ENCODE assay signal across 13 cellular contexts in the genomic region with DNA sequence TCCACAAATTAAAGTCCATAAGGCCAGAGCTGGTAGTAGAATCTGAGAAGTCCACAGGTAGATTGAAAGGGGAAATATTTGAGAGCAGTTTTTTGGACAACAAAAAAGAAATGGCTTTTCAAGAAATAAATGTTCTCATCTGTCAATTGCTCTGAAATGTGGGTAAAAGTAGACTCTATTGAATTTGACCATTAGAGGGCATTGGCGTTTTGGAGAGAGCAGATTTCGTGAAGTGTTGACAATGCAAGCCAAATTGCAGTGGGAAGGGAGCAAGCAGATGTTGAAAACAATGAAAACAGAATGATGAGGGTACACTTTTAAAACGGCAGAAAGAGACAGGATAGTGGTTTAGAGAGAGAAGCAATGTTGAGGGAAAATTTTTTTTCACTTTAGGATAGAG.
DNase-seq lines count a peak whose midpoint lies in the region; TF ChIP-seq lines count a peak whose summit lies in the region.
"Had no signal": no experiment of that assay in that cellular context is flagged by ENCODE, and none has a peak within 500 bp of the region (broad histone marks: within the 10 kb centered on the region; RNA-seq: fewer than 3 reads in every experiment).

No MANE protein-coding gene starts in this region.

- no peaks in the 10 kb centered on the region for H3K36me3 ChIP-seq in A673 (ENCODE audit: insufficient read depth, low read length, poor library complexity, severe bottlenecking)
- no peaks in the 10 kb centered on the region for H3K36me3 ChIP-seq in HEK293 (ENCODE audit: control insufficient read depth in 2 of 2, insufficient read depth in 1 of 2, low read length in 2 of 2)
- no peaks in the 10 kb centered on the region for H3K36me3 ChIP-seq in SK-N-SH (replicated peaks in 1 of 2; ENCODE audit: control insufficient read depth in 1 of 2, insufficient read depth in 2 of 2, low read length in 1 of 2)
- no peaks in the 10 kb centered on the region for H3K36me3 ChIP-seq in hepatocyte (replicated peaks; ENCODE audit: insufficient read depth, low read depth)
- H3K36me3 ChIP-seq in sigmoid colon: no peaks in the 10 kb centered on the region
- H3K36me3 ChIP-seq: SJSA1 had no signal

- H3K9me2 ChIP-seq in SK-N-SH (no peaks in the 10 kb centered on the region), hepatocyte (replicated peaks; ENCODE audit: insufficient read depth) (no peaks in the 10 kb centered on the region)

- POLR2A ChIA-PET in A673 (lab: Charles Lee; ENCODE audit: low non-redundant PET): no interaction called here
- POLR2A ChIA-PET in HEK293 (lab: Yijun Ruan, JAX): no interaction called here
- POLR2A ChIA-PET in SK-N-SH (lab: Yijun Ruan, JAX): no interaction called here

- no peak overlapping the region for H3K9ac ChIP-seq in SK-N-SH

- H3F3A ChIP-seq in SK-N-SH (replicated peaks; ENCODE audit: insufficient read depth): no peaks in the 10 kb centered on the region

- BruUV-seq in A673 (replicated peaks; lab: Mats Ljungman, UMichigan): no TSS peak

- no peak overlapping the region for H2AFZ ChIP-seq in SK-N-SH (ENCODE audit: low read depth)
- H2AFZ ChIP-seq in hepatocyte: no peak overlapping the region

- CTCF ChIA-PET in A673 (lab: Charles Lee): no interaction called here
- CTCF ChIA-PET in HEK293 (lab: Yijun Ruan, JAX): interaction anchor here (0.6 to 2.1 kb wide), 18 partner anchors 10 to 712 kb away, joined by 3 to 9 read pairs (median 3); no protein-coding TSS in a partner anchor
- CTCF ChIA-PET in SK-N-SH (lab: Yijun Ruan, JAX): interaction anchor here (0.7 kb wide), 1 partner anchor 372 kb away, joined by 3 read pairs; no protein-coding TSS in a partner anchor

- H3K27me3 ChIP-seq in A673 (replicated peaks; ENCODE audit: insufficient read depth, low read depth, low read length, poor library complexity) (no peaks in the 10 kb centered on the region), SK-N-SH (ENCODE audit: insufficient read depth) (peaks cover 6% of the 10 kb centered on the region), hepatocyte (no peaks in the 10 kb centered on the region), sigmoid colon (no peaks in the 10 kb centered on the region)
- H3K27me3 ChIP-seq: SJSA1 had no signal

- H3K27ac ChIP-seq in A673 (ENCODE audit: low read depth, low read length, poor library complexity, severe bottlenecking): no peak overlapping the region
- H3K27ac ChIP-seq in HEK293 (ENCODE audit: extremely low read depth, low read depth, low read length): no peak overlapping the region
- no peak overlapping the region for H3K27ac ChIP-seq in SK-N-SH (ENCODE audit: low read depth in 2 of 2, low read length in 1 of 2)
- H3K27ac ChIP-seq in hepatocyte: no peak overlapping the region
- no peak overlapping the region for H3K27ac ChIP-seq in sigmoid colon
- H3K27ac ChIP-seq: SJSA1 had no signal

- TF ChIP-seq POLR2A in sigmoid colon (IDR thresholded peaks at IDR 0.05): no peak

- H3K4me2 ChIP-seq in SK-N-SH (no peak overlapping the region), hepatocyte (no peak overlapping the region)

- TF ChIP-seq EP300 in SK-N-SH (IDR thresholded peaks at IDR 0.05; ENCODE audit: borderline replicate concordance in 1 of 2, low read depth in 1 of 2, low read length in 1 of 2) (no peak), sigmoid colon (IDR thresholded peaks at IDR 0.05) (no peak)

- no peak overlapping the region for H3K4me3 ChIP-seq in A673 (ENCODE audit: low read depth, low read length, poor library complexity, severe bottlenecking)
- no peak overlapping the region for H3K4me3 ChIP-seq in HEK293 (ENCODE audit: low read depth, low read length)
- H3K4me3 ChIP-seq in SK-N-SH (ENCODE audit: low read depth in 2 of 2, low read length in 1 of 2): no peak overlapping the region
- H3K4me3 ChIP-seq in hepatocyte: no peak overlapping the region
- H3K4me3 ChIP-seq in sigmoid colon: no peak overlapping the region
- H3K4me3 ChIP-seq: SJSA1, skin epidermis had no signal

- H3K79me2 ChIP-seq in SK-N-SH (ENCODE audit: insufficient read depth): no peaks in the 10 kb centered on the region
- no peaks in the 10 kb centered on the region for H3K79me2 ChIP-seq in hepatocyte

- WGBS in SK-N-SH (ENCODE audit: low lambda C conversion rate): 4% methylated on average over 3 of the region's 3 CpGs
- 26% methylated on average over 3 of the region's 3 CpGs for WGBS in hepatocyte (ENCODE audit: low lambda C conversion rate, missing lambda C conversion rate)
- WGBS in sigmoid colon, 2 donors: 8 to 53% methylated on average over 3 of the region's 3 CpGs

- H3K4me1 ChIP-seq in A673 (ENCODE audit: insufficient read depth, low read length, poor library complexity, severe bottlenecking) (no peaks in the 10 kb centered on the region), HEK293 (ENCODE audit: control insufficient read depth, insufficient read depth, low read length) (peaks cover 6% of the 10 kb centered on the region; the same call in 1 of the 2 replicates), SK-N-SH (ENCODE audit: control insufficient read depth in 1 of 2, insufficient read depth in 2 of 2, low read depth in 1 of 2, low read length in 1 of 2) (no peaks in the 10 kb centered on the region; a peak in 1 of 4 replicates), hepatocyte (ENCODE audit: insufficient read depth) (no peaks in the 10 kb centered on the region), sigmoid colon (no peaks in the 10 kb centered on the region)
- H3K4me1 ChIP-seq: SJSA1 had no signal

- H4K20me1 ChIP-seq in SK-N-SH (ENCODE audit: insufficient read depth) (no peaks in the 10 kb centered on the region), hepatocyte (ENCODE audit: insufficient read depth, poor library complexity, severe bottlenecking) (no peaks in the 10 kb centered on the region)

- intact Hi-C loops in A673 (cut with micrococcal nuclease; ENCODE audit: unreplicated experiment): loop anchor here (10.0 kb wide), 1 partner anchor 713 kb away; no protein-coding TSS in a partner anchor
- intact Hi-C loops in sigmoid colon (cut with DNase I): no loop called here

- TF ChIP-seq CTCF in A673 (conservative IDR thresholded peaks at IDR 0.05; ENCODE audit: low read depth, low read length): peak; percentile 47
- TF ChIP-seq CTCF in HEK293 (tag by site-specific recombination; IDR thresholded peaks at IDR 0.05): 0 out of 2 replicates have a peak, but pooled peaks have one; percentile 17
- TF ChIP-seq CTCF in SK-N-SH (IDR thresholded peaks at IDR 0.05): peak; percentile 24; the same call in 1 of the 2 replicates
- TF ChIP-seq CTCF in hepatocyte (IDR thresholded peaks at IDR 0.05; ENCODE audit: poor library complexity): peak; percentile 43
- no peak for TF ChIP-seq CTCF in sigmoid colon (IDR thresholded peaks at IDR 0.05)

- H3K9me3 ChIP-seq in A673 (ENCODE audit: low read depth, low read length, poor library complexity, severe bottlenecking): no peaks in the 10 kb centered on the region
- no peaks in the 10 kb centered on the region for H3K9me3 ChIP-seq in HEK293 (ENCODE audit: control insufficient read depth, insufficient read depth, low read depth, low read length)
- H3K9me3 ChIP-seq in SK-N-SH: no peaks in the 10 kb centered on the region
- H3K9me3 ChIP-seq in hepatocyte (ENCODE audit: low read depth): no peaks in the 10 kb centered on the region
- H3K9me3 ChIP-seq in sigmoid colon: no peaks in the 10 kb centered on the region
- H3K9me3 ChIP-seq: SJSA1 had no signal

- DNase-seq in A673 (ENCODE audit: low spot score) (peak; percentile 46), SK-N-SH (no peak), hepatocyte (ENCODE audit: low spot score) (no peak), NCI-H1436 treated with DMSO at 0.1 percent for 48 hours (lab: John Stamatoyannopoulos, UW) (no peak), DMS153 treated with DMSO at 0.1 percent for 48 hours (lab: John Stamatoyannopoulos, UW; ENCODE audit: unreplicated experiment) (no peak), kidney tubule cell (ENCODE audit: low spot score) (no peak), sigmoid colon (no peak)
- DNase-seq: activated T-cell treated with anti-CD3 and anti-CD28 coated beads for 4 hours; CD4-positive, alpha-beta memory T cell; stimulated activated naive CD8-positive, alpha-beta T cell treated with anti-CD3 and anti-CD28 coated beads, Interleukin-15, amount 100 ng/mL, for 72 hours had no signal

- no peak for TF ChIP-seq RAD21 in SK-N-SH (IDR thresholded peaks at IDR 0.05; ENCODE audit: low read length)

TF ChIP-seq in HEK293, 187 proteins besides CTCF, POLR2A, EP300 and RAD21:
- TF ChIP-seq ZNF654 (tag by site-specific recombination; IDR thresholded peaks at IDR 0.05; ENCODE audit: low read depth) (peak; percentile 52), WT1 (tag by site-specific recombination; IDR thresholded peaks at IDR 0.05) (no peak)
TF ChIP-seq in HEK293: peak in this region for 1.

TF ChIP-seq in SK-N-SH, 30 proteins besides CTCF, POLR2A, EP300 and RAD21 (continues in another document):
- TF ChIP-seq, protein P1, sequence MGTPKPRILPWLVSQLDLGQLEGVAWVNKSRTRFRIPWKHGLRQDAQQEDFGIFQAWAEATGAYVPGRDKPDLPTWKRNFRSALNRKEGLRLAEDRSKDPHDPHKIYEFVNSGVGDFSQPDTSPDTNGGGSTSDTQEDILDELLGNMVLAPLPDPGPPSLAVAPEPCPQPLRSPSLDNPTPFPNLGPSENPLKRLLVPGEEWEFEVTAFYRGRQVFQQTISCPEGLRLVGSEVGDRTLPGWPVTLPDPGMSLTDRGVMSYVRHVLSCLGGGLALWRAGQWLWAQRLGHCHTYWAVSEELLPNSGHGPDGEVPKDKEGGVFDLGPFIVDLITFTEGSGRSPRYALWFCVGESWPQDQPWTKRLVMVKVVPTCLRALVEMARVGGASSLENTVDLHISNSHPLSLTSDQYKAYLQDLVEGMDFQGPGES (IDR thresholded peaks at IDR 0.05; ENCODE audit: low read depth, low read length): no peak
- TF ChIP-seq TCF12 (IDR thresholded peaks at IDR 0.05) (no peak), GABPA (IDR thresholded peaks at IDR 0.05; ENCODE audit: low read depth) (no peak), FOSL2 (IDR thresholded peaks at IDR 0.05; ENCODE audit: borderline replicate concordance, low read depth) (no peak)

Comparison
In these comparisons a context has a peak if more than half of its experiments do, and no peak if none do; other contexts are left out.
1. CTCF ChIP-seq: peak in A673 (single experiment), HEK293 (single experiment), SK-N-SH (single experiment) and hepatocyte (single experiment); none in sigmoid colon (0 of 4).